ENCODE assay signal across 15 cellular contexts in the genomic region with DNA sequence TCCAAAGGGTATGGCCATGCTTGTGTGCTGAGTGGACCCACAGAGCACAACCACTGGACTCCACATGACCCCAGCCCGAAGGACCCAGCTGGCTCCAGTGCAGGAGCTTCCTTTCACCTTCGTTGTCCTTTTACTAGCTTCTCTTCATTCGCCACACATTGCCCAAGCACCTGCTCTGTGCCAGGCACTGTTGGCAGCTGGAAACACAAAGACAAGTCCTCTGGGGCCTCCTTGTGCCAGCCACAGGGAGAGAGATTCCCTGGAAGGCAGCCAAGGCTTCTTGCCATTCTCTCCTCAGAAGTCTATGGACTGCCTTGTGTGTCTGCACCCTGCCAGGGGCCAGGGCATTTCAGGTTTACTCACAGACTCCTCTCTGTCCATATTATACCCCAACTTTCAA. TPM values are rescaled to one million over a fixed set of nuclear protein-coding genes. Genes with fewer than 3 reads are reported as not detected.
DNase-seq lines count a peak whose midpoint lies in the region; ATAC-seq and TF ChIP-seq lines count a peak whose summit lies in the region.
"Had no signal": no experiment of that assay in that cellular context is flagged by ENCODE, and none has a peak within 500 bp of the region (broad histone marks: within the 10 kb centered on the region; RNA-seq: fewer than 3 reads in every experiment).

No MANE protein-coding gene starts in this region.

- peaks cover 0 to 66% of the 10 kb centered on the region in 2 donors for H3K27me3 ChIP-seq in left lung
- no peaks in the 10 kb centered on the region for H3K27me3 ChIP-seq in brain microvascular endothelial cell (replicated peaks)
- H3K27me3 ChIP-seq: right atrium auricular region had no signal

- in situ Hi-C loops in brain microvascular endothelial cell (cut with HindIII; ENCODE audit: low pct_ligation_motif_present, low sequenced_read_pairs) = no loop called here

- no peaks in the 10 kb centered on the region for H3K36me3 ChIP-seq in left lung
- H3K36me3 ChIP-seq in brain microvascular endothelial cell (replicated peaks) = no peaks in the 10 kb centered on the region
- H3K36me3 ChIP-seq: right atrium auricular region, tibial artery had no signal

- H3K27ac ChIP-seq in left lung (no peak overlapping the region), brain microvascular endothelial cell (no peak overlapping the region)
- H3K27ac ChIP-seq: right atrium auricular region, tibial artery had no signal

- no peaks in the 10 kb centered on the region for H3K9me3 ChIP-seq in left lung
- H3K9me3 ChIP-seq: right atrium auricular region, tibial artery had no signal

- intact Hi-C loops in left lung (cut with DNase I) = no loop called here

- ATAC-seq in GM21717 (IDR thresholded peaks at IDR 0.05; ENCODE audit: unreplicated experiment) (no peak), left lung (no peak), HG03135 (IDR thresholded peaks at IDR 0.05; ENCODE audit: unreplicated experiment) (no peak)

- H3K4me1 ChIP-seq in left lung = no peaks in the 10 kb centered on the region
- H3K4me1 ChIP-seq: right atrium auricular region, tibial artery had no signal

- no peak for TF ChIP-seq CTCF in left lung (IDR thresholded peaks at IDR 0.05)
- TF ChIP-seq CTCF in brain microvascular endothelial cell (IDR thresholded peaks at IDR 0.05; ENCODE audit: low read depth, low read length, missing control alignments) = no peak

- H3K4me3 ChIP-seq in left lung = no peak overlapping the region
- no peak overlapping the region for H3K4me3 ChIP-seq in brain microvascular endothelial cell (ENCODE audit: low read depth, low read length)
- H3K4me3 ChIP-seq: right atrium auricular region, tibial artery had no signal

- peak; percentile 94 for DNase-seq in COR-L47 (lab: John Stamatoyannopoulos, UW)
- DNase-seq in NCI-H1436 (lab: John Stamatoyannopoulos, UW) = peak; percentile 89
- peak; percentile 63 for DNase-seq in NCI-H524 treated with DMSO at 0.1 percent for 48 hours (lab: John Stamatoyannopoulos, UW)
- DNase-seq in midbrain (lab: John Stamatoyannopoulos, UW) = peak; percentile 65
- DNase-seq in left lung = no peak
- DNase-seq in brain microvascular endothelial cell = no peak
- DNase-seq: activated T-cell treated with anti-CD3 and anti-CD28 coated beads, Interleukin-2, amount 50 U/mL, for 48 hours; DMS53; foreskin fibroblast; GOT3; stimulated activated CD4-positive, alpha-beta T cell treated with anti-CD3 and anti-CD28 coated beads, Interleukin-2, amount 100 ng/mL, for 24 hours had no signal

RNA-seq across cellular contexts. Expression of a gene that starts 57.0 kb away (rescaled TPM):
- total RNA-seq in left lung = under 1 TPM; 0.24 to 0.47 TPM

Comparison
In these comparisons a context has a peak if more than half of its experiments do, and no peak if none do; other contexts are left out.
1. DNase-seq: peak in COR-L47 (single experiment), NCI-H1436 (single experiment), NCI-H524 treated with DMSO at 0.1 percent for 48 hours (single experiment) and midbrain (single experiment); none in left lung (0 of 2) and brain microvascular endothelial cell (single experiment).